1 cellular context compared by ENCODE assay signal in genomic region chr5:172773481-172774469, GRCh38.
TF ChIP-seq lines count a peak whose summit lies in the region.

No MANE protein-coding gene starts in this region.

TF ChIP-seq in HepG2, 621 proteins besides CTCF, POLR2A, EP300 and RAD21 (continued from another document):
- TF ChIP-seq, protein P1, sequence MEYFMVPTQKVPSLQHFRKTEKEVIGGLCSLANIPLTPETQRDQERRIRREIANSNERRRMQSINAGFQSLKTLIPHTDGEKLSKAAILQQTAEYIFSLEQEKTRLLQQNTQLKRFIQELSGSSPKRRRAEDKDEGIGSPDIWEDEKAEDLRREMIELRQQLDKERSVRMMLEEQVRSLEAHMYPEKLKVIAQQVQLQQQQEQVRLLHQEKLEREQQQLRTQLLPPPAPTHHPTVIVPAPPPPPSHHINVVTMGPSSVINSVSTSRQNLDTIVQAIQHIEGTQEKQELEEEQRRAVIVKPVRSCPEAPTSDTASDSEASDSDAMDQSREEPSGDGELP (IDR thresholded peaks at IDR 0.05; ENCODE audit: borderline replicate concordance, low read depth) = no peak
- TF ChIP-seq ZMYM3 (CRISPR knock-in tag; IDR thresholded peaks at IDR 0.05) (0 out of 2 replicates have a peak, but pooled peaks have one; percentile 11), XRCC5 (optimal IDR thresholded peaks at IDR 0.05; ENCODE audit: low read length) (no peak), FOSL2 (CRISPR knock-in tag; IDR thresholded peaks at IDR 0.05) (0 out of 2 replicates have a peak, but pooled peaks have one; percentile 7), PHF21A (CRISPR knock-in tag; IDR thresholded peaks at IDR 0.05) (peak; percentile 47; the same call in 1 of the 2 replicates), CENPX (CRISPR knock-in tag; IDR thresholded peaks at IDR 0.05) (no peak), ZNF766 (CRISPR knock-in tag; IDR thresholded peaks at IDR 0.05; ENCODE audit: borderline replicate concordance) (no peak), ETV6 (CRISPR knock-in tag; conservative IDR thresholded peaks at IDR 0.05) (no peak)
- TF ChIP-seq, protein P2, sequence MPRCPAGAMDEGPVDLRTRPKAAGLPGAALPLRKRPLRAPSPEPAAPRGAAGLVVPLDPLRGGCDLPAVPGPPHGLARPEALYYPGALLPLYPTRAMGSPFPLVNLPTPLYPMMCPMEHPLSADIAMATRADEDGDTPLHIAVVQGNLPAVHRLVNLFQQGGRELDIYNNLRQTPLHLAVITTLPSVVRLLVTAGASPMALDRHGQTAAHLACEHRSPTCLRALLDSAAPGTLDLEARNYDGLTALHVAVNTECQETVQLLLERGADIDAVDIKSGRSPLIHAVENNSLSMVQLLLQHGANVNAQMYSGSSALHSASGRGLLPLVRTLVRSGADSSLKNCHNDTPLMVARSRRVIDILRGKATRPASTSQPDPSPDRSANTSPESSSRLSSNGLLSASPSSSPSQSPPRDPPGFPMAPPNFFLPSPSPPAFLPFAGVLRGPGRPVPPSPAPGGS (CRISPR knock-in tag; IDR thresholded peaks at IDR 0.05) = no peak
- TF ChIP-seq, protein P3, sequence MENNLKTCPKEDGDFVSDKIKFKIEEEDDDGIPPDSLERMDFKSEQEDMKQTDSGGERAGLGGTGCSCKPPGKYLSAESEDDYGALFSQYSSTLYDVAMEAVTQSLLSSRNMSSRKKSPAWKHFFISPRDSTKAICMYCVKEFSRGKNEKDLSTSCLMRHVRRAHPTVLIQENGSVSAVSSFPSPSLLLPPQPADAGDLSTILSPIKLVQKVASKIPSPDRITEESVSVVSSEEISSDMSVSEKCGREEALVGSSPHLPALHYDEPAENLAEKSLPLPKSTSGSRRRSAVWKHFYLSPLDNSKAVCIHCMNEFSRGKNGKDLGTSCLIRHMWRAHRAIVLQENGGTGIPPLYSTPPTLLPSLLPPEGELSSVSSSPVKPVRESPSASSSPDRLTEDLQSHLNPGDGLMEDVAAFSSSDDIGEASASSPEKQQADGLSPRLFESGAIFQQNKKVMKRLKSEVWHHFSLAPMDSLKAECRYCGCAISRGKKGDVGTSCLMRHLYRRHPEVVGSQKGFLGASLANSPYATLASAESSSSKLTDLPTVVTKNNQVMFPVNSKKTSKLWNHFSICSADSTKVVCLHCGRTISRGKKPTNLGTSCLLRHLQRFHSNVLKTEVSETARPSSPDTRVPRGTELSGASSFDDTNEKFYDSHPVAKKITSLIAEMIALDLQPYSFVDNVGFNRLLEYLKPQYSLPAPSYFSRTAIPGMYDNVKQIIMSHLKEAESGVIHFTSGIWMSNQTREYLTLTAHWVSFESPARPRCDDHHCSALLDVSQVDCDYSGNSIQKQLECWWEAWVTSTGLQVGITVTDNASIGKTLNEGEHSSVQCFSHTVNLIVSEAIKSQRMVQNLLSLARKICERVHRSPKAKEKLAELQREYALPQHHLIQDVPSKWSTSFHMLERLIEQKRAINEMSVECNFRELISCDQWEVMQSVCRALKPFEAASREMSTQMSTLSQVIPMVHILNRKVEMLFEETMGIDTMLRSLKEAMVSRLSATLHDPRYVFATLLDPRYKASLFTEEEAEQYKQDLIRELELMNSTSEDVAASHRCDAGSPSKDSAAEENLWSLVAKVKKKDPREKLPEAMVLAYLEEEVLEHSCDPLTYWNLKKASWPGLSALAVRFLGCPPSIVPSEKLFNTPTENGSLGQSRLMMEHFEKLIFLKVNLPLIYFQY (CRISPR knock-in tag; IDR thresholded peaks at IDR 0.05; ENCODE audit: borderline replicate concordance) = peak; percentile 53; the same call in 1 of the 2 replicates
- TF ChIP-seq, protein P4, sequence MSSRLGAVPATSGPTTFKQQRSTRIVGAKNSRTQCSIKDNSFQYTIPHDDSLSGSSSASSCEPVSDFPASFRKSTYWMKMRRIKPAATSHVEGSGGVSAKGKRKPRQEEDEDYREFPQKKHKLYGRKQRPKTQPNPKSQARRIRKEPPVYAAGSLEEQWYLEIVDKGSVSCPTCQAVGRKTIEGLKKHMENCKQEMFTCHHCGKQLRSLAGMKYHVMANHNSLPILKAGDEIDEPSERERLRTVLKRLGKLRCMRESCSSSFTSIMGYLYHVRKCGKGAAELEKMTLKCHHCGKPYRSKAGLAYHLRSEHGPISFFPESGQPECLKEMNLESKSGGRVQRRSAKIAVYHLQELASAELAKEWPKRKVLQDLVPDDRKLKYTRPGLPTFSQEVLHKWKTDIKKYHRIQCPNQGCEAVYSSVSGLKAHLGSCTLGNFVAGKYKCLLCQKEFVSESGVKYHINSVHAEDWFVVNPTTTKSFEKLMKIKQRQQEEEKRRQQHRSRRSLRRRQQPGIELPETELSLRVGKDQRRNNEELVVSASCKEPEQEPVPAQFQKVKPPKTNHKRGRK (CRISPR knock-in tag; IDR thresholded peaks at IDR 0.05) = no peak
- TF ChIP-seq, protein P5, sequence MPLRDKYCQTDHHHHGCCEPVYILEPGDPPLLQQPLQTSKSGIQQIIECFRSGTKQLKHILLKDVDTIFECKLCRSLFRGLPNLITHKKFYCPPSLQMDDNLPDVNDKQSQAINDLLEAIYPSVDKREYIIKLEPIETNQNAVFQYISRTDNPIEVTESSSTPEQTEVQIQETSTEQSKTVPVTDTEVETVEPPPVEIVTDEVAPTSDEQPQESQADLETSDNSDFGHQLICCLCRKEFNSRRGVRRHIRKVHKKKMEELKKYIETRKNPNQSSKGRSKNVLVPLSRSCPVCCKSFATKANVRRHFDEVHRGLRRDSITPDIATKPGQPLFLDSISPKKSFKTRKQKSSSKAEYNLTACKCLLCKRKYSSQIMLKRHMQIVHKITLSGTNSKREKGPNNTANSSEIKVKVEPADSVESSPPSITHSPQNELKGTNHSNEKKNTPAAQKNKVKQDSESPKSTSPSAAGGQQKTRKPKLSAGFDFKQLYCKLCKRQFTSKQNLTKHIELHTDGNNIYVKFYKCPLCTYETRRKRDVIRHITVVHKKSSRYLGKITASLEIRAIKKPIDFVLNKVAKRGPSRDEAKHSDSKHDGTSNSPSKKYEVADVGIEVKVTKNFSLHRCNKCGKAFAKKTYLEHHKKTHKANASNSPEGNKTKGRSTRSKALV (CRISPR knock-in tag; IDR thresholded peaks at IDR 0.05) = no peak
- TF ChIP-seq, protein P6, sequence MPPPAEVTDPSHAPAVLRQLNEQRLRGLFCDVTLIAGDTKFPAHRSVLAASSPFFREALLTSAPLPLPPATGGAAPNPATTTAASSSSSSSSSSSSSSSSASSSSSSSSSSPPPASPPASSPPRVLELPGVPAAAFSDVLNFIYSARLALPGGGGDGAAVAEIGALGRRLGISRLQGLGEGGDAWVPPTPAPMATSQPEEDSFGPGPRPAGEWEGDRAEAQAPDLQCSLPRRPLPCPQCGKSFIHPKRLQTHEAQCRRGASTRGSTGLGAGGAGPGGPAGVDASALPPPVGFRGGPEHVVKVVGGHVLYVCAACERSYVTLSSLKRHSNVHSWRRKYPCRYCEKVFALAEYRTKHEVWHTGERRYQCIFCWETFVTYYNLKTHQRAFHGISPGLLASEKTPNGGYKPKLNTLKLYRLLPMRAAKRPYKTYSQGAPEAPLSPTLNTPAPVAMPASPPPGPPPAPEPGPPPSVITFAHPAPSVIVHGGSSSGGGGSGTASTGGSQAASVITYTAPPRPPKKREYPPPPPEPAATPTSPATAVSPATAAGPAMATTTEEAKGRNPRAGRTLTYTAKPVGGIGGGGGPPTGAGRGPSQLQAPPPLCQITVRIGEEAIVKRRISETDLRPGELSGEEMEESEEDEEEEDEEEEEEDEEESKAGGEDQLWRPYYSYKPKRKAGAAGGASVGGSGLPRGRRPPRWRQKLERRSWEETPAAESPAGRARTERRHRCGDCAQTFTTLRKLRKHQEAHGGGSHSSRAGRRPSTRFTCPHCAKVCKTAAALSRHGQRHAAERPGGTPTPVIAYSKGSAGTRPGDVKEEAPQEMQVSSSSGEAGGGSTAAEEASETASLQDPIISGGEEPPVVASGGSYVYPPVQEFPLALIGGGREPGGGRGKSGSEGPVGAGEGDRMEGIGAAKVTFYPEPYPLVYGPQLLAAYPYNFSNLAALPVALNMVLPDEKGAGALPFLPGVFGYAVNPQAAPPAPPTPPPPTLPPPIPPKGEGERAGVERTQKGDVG (CRISPR knock-in tag; IDR thresholded peaks at IDR 0.05; ENCODE audit: borderline replicate concordance) = no peak
